ENCODE assay signal across 8 cellular contexts in genomic region chr11:75241906-75242644, GRCh38. TPM values are rescaled to one million over a fixed set of nuclear protein-coding genes. Genes with fewer than 3 reads are reported as not detected.
DNase-seq lines count a peak whose midpoint lies in the region; ATAC-seq, FAIRE-seq and TF ChIP-seq lines count a peak whose summit lies in the region.

No MANE protein-coding gene starts in this region.

- no peaks in the 10 kb centered on the region for H4K20me1 ChIP-seq in GM12878 (ENCODE audit: control insufficient read depth, insufficient read depth)

- H3K36me3 Mint-ChIP-seq in naive B cell: no peaks in the 10 kb centered on the region

- H3K4me3 ChIP-seq in AG10803 (ENCODE audit: low read length) (peak overlapping the region; percentile 53), GM12878 (peak overlapping the region; percentile 47; the same call in 1 of the 2 replicates), thyroid gland (replicated peaks in 1 of 3) (peak overlapping the region in 1 of 3 donors; percentile 23)

- peaks cover 9 to 13% (median 13%) of the 10 kb centered on the region in 3 donors for H3K4me1 Mint-ChIP-seq in naive B cell

- no peak for TF ChIP-seq POLR2A in GM12878 (IDR thresholded peaks at IDR 0.05; ENCODE audit: low read depth, low read length)
- no peak for TF ChIP-seq POLR2A in thyroid gland (IDR thresholded peaks at IDR 0.05)

- TF ChIP-seq RAD21 in GM12878 (IDR thresholded peaks at IDR 0.05; ENCODE audit: insufficient read depth, low read depth, low read length): no peak

- H3K4me1 ChIP-seq in GM12878 (ENCODE audit: control insufficient read depth, insufficient read depth, low read length): no peaks in the 10 kb centered on the region; the same call in 1 of the 2 replicates
- H3K4me1 ChIP-seq in thyroid gland: peaks cover 9 to 15% of the 10 kb centered on the region in 2 donors

- RAD21 ChIA-PET in GM12878 (lab: Charles Lee; ENCODE audit: unreplicated experiment): interaction anchor here (0.9 to 1.5 kb wide), 3 partner anchors 37 to 219 kb away, joined by 3 to 4 read pairs (median 3); no protein-coding TSS in a partner anchor

- H2AFZ ChIP-seq in GM12878 (ENCODE audit: control insufficient read depth, low read depth, low read length): peak overlapping the region; percentile 65; the same call in 1 of the 2 replicates

- peaks cover 46 to 86% (median 64%) of the 10 kb centered on the region in 3 donors for H3K27me3 Mint-ChIP-seq in naive B cell

- POLR2A ChIA-PET in GM12878 (lab: Charles Lee) (no interaction called here), HEK293T (lab: Yijun Ruan, JAX) (interaction anchor here (0.5 to 1.5 kb wide), 3 partner anchors 88 to 294 kb away, joined by 3 to 4 read pairs (median 3); no protein-coding TSS in a partner anchor)

- in situ Hi-C loops in GM12878 (cut with MboI): no loop called here

- H3K27me3 ChIP-seq in GM12878 (replicated peaks in 1 of 2; ENCODE audit: control insufficient read depth in 2 of 2, insufficient read depth in 2 of 2, low read length in 1 of 2) (peaks cover 6 to 20% of the 10 kb centered on the region in 2 experiments), thyroid gland (no peaks in the 10 kb centered on the region)

- DNase-seq in AG10803 (ENCODE audit: low read depth) (no peak), GM12878 (ENCODE audit: low read depth, low spot score) (no peak), naive B cell (no peak), thyroid gland (no peak), hepatic stellate cell (ENCODE audit: low spot score) (no peak), HEK293T (ENCODE audit: extremely low spot score) (no peak)
- no peak for DNase-seq in activated CD4-positive, alpha-beta T cell treated with anti-CD3 and anti-CD28 coated beads, Interleukin-2, amount 50 U/mL, for 1 hour

- intact Hi-C loops in GM12878 (cut with micrococcal nuclease; ENCODE audit: unreplicated experiment) (no loop called here), thyroid gland (cut with DNase I) (loop anchor here (10.0 kb wide), 1 partner anchor 217 kb away; no protein-coding TSS in a partner anchor)

- no peaks in the 10 kb centered on the region for H3K79me2 ChIP-seq in GM12878 (ENCODE audit: control insufficient read depth, insufficient read depth, low read length)

- peak overlapping the region; percentile 77 to 86 (median 82) for H3K4me3 Mint-ChIP-seq in naive B cell

- no TSS peak for BruUV-seq in GM12878 (replicated peaks; lab: Mats Ljungman, UMichigan)

- H3K9me3 Mint-ChIP-seq in naive B cell: no peaks in the 10 kb centered on the region

- SMC1A ChIA-PET in GM12878 (lab: Charles Lee; ENCODE audit: uncharacterized antibody, unreplicated experiment): no interaction called here

- 11% methylated on average over 39 of the region's 72 CpGs for WGBS in GM12878 (ENCODE audit: insufficient coverage, insufficient replicate concordance, low lambda C conversion rate, missing lambda C conversion rate)
- 28 to 43% methylated on average over 6 to 7 of the region's 72 CpGs for whole genome bisulfite sequencing in thyroid gland, 2 donors

- ATAC-seq in HG02759 (IDR thresholded peaks at IDR 0.05; ENCODE audit: unreplicated experiment): peak; percentile 23
- ATAC-seq in GM12878: no peak
- peak; percentile 36 to 50 for ATAC-seq in naive B cell (ENCODE audit: low read depth in 2 of 2)

- TF ChIP-seq CTCF in AG10803 (conservative IDR thresholded peaks at IDR 0.05; ENCODE audit: low read length) (no peak), GM12878 (IDR thresholded peaks at IDR 0.05 in 2 of 3, conservative IDR thresholded peaks at IDR 0.05 in 1 of 3; ENCODE audit: control insufficient read depth in 2 of 3, extremely low read depth in 1 of 3, insufficient read depth in 1 of 3, low read depth in 3 of 3, low read length in 3 of 3) (no peak), thyroid gland (IDR thresholded peaks at IDR 0.05) (no peak)

- H3K9me3 ChIP-seq in GM12878 (replicated peaks; ENCODE audit: control insufficient read depth, insufficient read depth, low read length) (no peaks in the 10 kb centered on the region), thyroid gland (no peaks in the 10 kb centered on the region)

- no peak overlapping the region for H3K9ac ChIP-seq in GM12878 (ENCODE audit: control insufficient read depth, insufficient read depth, low read length)

- no peak for FAIRE-seq in GM12878 (lab: Jason Lieb, UNC)

- H3K36me3 ChIP-seq in GM12878 (ENCODE audit: control insufficient read depth in 2 of 2, insufficient read depth in 2 of 2, low read length in 1 of 2) (no peaks in the 10 kb centered on the region), thyroid gland (no peaks in the 10 kb centered on the region)

- H3K27ac Mint-ChIP-seq in naive B cell: peak overlapping the region in 1 of 6 donors; percentile 66

- peak overlapping the region; percentile 3; the same call in 1 of the 2 replicates for H3K4me2 ChIP-seq in GM12878 (ENCODE audit: control insufficient read depth, insufficient read depth)

- TF ChIP-seq EP300 in GM12878 (IDR thresholded peaks at IDR 0.05; ENCODE audit: borderline replicate concordance in 1 of 2, control insufficient read depth in 1 of 2, low read depth in 2 of 2, low read length in 2 of 2): no peak

- CTCF ChIA-PET in GM12878 (lab: Yijun Ruan, JAX): interaction anchor here (0.8 to 2.0 kb wide), 13 partner anchors 10 to 313 kb away, joined by 3 to 9 read pairs (median 5); partner anchors contain the start of gene NEU3
- CTCF ChIA-PET in HEK293T (lab: Yijun Ruan, JAX): interaction anchor here (0.5 to 4.7 kb wide), 17 partner anchors 9 to 835 kb away, joined by 3 to 45 read pairs (median 4); no protein-coding TSS in a partner anchor

- H3K27ac ChIP-seq in GM12878 (ENCODE audit: control insufficient read depth, insufficient read depth): no peak overlapping the region
- no peak overlapping the region for H3K27ac ChIP-seq in thyroid gland

TF ChIP-seq in GM12878, 131 proteins besides CTCF, POLR2A, EP300 and RAD21 (continues in another document):
- TF ChIP-seq RAD51 (IDR thresholded peaks at IDR 0.05) (no peak), IKZF1 (conservative IDR thresholded peaks at IDR 0.05) (peak; percentile 6; the same call in 1 of the 2 replicates), ZBED1 (IDR thresholded peaks at IDR 0.05; ENCODE audit: borderline replicate concordance) (no peak), SMC3 (IDR thresholded peaks at IDR 0.05; ENCODE audit: borderline replicate concordance, low read length) (no peak), SMAD1 (IDR thresholded peaks at IDR 0.05; ENCODE audit: low read depth, partially characterized antibody) (no peak), USF2 (IDR thresholded peaks at IDR 0.05; ENCODE audit: borderline replicate concordance, low read depth, low read length) (no peak)
- TF ChIP-seq, protein P1, sequence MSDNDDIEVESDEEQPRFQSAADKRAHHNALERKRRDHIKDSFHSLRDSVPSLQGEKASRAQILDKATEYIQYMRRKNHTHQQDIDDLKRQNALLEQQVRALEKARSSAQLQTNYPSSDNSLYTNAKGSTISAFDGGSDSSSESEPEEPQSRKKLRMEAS (IDR thresholded peaks at IDR 0.05; ENCODE audit: low read depth, low read length): 0 out of 2 replicates have a peak, but pooled peaks have one; percentile 3

TF ChIP-seq in HEK293T, 16 proteins besides CTCF, POLR2A, EP300 and RAD21:
- TF ChIP-seq FOXM1 (IDR thresholded peaks at IDR 0.05; ENCODE audit: borderline replicate concordance) (no peak), FOXK2 (IDR thresholded peaks at IDR 0.05) (no peak), TARDBP (IDR thresholded peaks at IDR 0.05) (no peak), CTBP1 (IDR thresholded peaks at IDR 0.05; ENCODE audit: borderline replicate concordance) (no peak), SP1 (IDR thresholded peaks at IDR 0.05) (no peak), FOXA1 (IDR thresholded peaks at IDR 0.05) (no peak)

RNA-seq across cellular contexts. Expression of gene TPBGL, which starts 1.5 kb away (rescaled TPM):
- not detected in 2 replicates for total RNA-seq in GM12878 (2013; cell fraction: nucleolus; rRNA removed)
- not detected in 2 replicates for total RNA-seq in GM12878 (2014; rRNA removed)
- total RNA-seq in GM12878 (2014; rRNA removed; fragmentation: Illumina TruSeq; extraction: Trizol): not detected in 2 replicates
- total RNA-seq in GM12878 (2021): not detected in 2 replicates
- polyA plus RNA-seq in GM12878 (2011; ENCODE audit: low read depth): not detected
- polyA plus RNA-seq in GM12878 (2011; rRNA removed): not detected in 2 replicates
- not detected in 2 replicates for polyA plus RNA-seq in GM12878 (2011; cell fraction: cytosol; rRNA removed)
- not detected in 2 replicates for polyA plus RNA-seq in GM12878 (2011; cell fraction: nucleus; rRNA removed)
- not detected in 2 replicates for polyA plus RNA-seq in GM12878 (2012)
- not detected in 2 replicates for polyA plus RNA-seq in GM12878 (2014; fragmentation: Illumina TruSeq; extraction: Trizol)
- polyA plus RNA-seq in GM12878 (2014; fragmentation: Nextera tagmentation; extraction: Ambion mirVana): not detected
- not detected in 2 replicates for polyA plus RNA-seq in GM12878 (2014; rRNA removed)
- not detected for polyA plus RNA-seq in GM12878 (2016; fragmentation: Nextera tagmentation; extraction: Ambion mirVana)
- polyA minus RNA-seq in GM12878 (2011; rRNA and poly(A)+ RNA removed): not detected in 2 replicates
- polyA minus RNA-seq in GM12878 (2011; cell fraction: cytosol; rRNA and poly(A)+ RNA removed): not detected in 2 replicates
- polyA minus RNA-seq in GM12878 (2011; cell fraction: nucleus; rRNA and poly(A)+ RNA removed): not detected in 2 replicates
- polyA plus RNA-seq in naive B cell (ENCODE audit: low read depth in 6 of 6): not detected
- total RNA-seq in thyroid gland: under 1 TPM in 3 of 4 donors, not detected in 1; 0.67 to 0.89 (median 0.79) TPM
